In the genomic region with DNA sequence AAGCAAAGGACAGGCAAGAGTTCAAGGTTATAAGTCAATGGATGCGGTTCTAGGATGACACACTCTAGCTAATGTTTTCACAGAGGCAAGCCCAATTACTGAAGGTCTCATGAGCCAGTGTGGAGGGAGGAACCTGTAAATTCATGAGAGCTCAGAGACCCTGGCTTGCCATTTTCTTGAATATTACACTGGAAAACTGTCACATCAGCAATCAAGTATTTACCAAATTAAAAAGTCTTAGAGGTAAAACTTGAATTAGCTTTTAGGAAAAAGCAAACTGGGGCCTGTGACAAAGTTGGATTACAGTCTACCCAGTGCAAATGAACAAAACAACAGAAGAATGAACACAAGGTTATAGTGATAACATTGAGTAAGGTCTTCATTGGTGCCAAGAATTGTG, we compare ENCODE assay signal across 28 cellular contexts.
"Had no signal": no experiment of that assay in that cellular context is flagged by ENCODE, and none has a peak within 500 bp of the region (broad histone marks: within the 10 kb centered on the region; RNA-seq: fewer than 3 reads in every experiment).

No MANE protein-coding gene starts in this region.

- ATAC-seq: natural killer cell; psoas muscle; right cardiac atrium; sciatic nerve; stimulated activated memory B cell treated with anti-CD40 and anti-IgM and Interleukin-4, amounts not matched to agents 10 μg/mL and 1 μg/mL and 100 μg/mL, for 72 hours; stimulated activated naive CD8-positive, alpha-beta T cell treated with anti-CD3 and anti-CD28 coated beads, Interleukin-15, amount 100 ng/mL, for 72 hours; stimulated activated naive CD8-positive, alpha-beta T cell treated with anti-CD3 and anti-CD28 coated beads, Interleukin-15, Interleukin-2, amounts not matched to agents 100 U/mL and 50 U/mL, for 24 hours; upper lobe of right lung had no signal

- DNase-seq: natural killer cell; occipital lobe; ovary; posterior cingulate gyrus; psoas muscle; right cardiac atrium; spleen; stimulated activated CD4-positive, alpha-beta T cell treated with anti-CD3 and anti-CD28 coated beads, Interleukin-12 subunit alpha, Interleukin-12 subunit beta, amount 100 ng/mL, for 4 hours; stimulated activated CD4-positive, alpha-beta T cell treated with anti-CD3 and anti-CD28 coated beads, Interleukin-1b, Interleukin-23, amount 100 ng/mL, for 48 hours; stimulated activated CD4-positive, alpha-beta T cell treated with anti-CD3 and anti-CD28 coated beads, Interleukin-4, amount 100 ng/mL, for 1 hour; stimulated activated CD4-positive, alpha-beta T cell treated with anti-CD3 and anti-CD28 coated beads, Interleukin-4, amount 100 ng/mL, for 4 hours; stimulated activated CD8-positive, alpha-beta memory T cell treated with anti-CD3 and anti-CD28 coated beads, Interleukin-4, amount 100 ng/mL, for 48 hours; stimulated activated naive CD4-positive, alpha-beta T cell; stimulated activated naive CD8-positive, alpha-beta T cell treated with anti-CD3 and anti-CD28 coated beads, Interleukin-15, amount 100 ng/mL, for 72 hours; stimulated activated naive CD8-positive, alpha-beta T cell treated with anti-CD3 and anti-CD28 coated beads, Interleukin-15, Interleukin-2, amounts not matched to agents 100 U/mL and 50 U/mL, for 24 hours; substantia nigra; testis; tibial artery; transverse colon; upper lobe of right lung; uterus had no signal

- H3K27ac ChIP-seq: neural progenitor cell, ovary, parathyroid adenoma, psoas muscle, skin epidermis, spleen, suprapubic skin, testis, tibial artery, transverse colon, upper lobe of right lung, uterus had no signal

- H3K9ac ChIP-seq: neural progenitor cell, parathyroid adenoma had no signal

- H2AFZ ChIP-seq: neural progenitor cell, parathyroid adenoma had no signal

- H3K4me3 ChIP-seq: neural progenitor cell, ovary, psoas muscle, skin epidermis, smooth muscle cell, spleen, suprapubic skin, testis, tibial artery, transverse colon, upper lobe of right lung, uterus had no signal

- H3K27me3 ChIP-seq: neural progenitor cell, ovary, spleen, suprapubic skin, testis, tibial artery, transverse colon, upper lobe of right lung, uterus had no signal

- H3K36me3 ChIP-seq: neural progenitor cell, ovary, spleen, suprapubic skin, tibial artery, transverse colon, upper lobe of right lung, uterus had no signal

- H3K4me2 ChIP-seq: neural progenitor cell, smooth muscle cell had no signal

- H3K9me3 ChIP-seq: ovary, psoas muscle, spleen, suprapubic skin, testis, tibial artery, transverse colon, upper lobe of right lung, uterus had no signal

- H3K4me1 ChIP-seq: neural progenitor cell, parathyroid adenoma, psoas muscle, spleen, suprapubic skin, testis, tibial artery, transverse colon, upper lobe of right lung, uterus had no signal
